Comparison of ENCODE assay signal across 12 cellular contexts in the genomic region with DNA sequence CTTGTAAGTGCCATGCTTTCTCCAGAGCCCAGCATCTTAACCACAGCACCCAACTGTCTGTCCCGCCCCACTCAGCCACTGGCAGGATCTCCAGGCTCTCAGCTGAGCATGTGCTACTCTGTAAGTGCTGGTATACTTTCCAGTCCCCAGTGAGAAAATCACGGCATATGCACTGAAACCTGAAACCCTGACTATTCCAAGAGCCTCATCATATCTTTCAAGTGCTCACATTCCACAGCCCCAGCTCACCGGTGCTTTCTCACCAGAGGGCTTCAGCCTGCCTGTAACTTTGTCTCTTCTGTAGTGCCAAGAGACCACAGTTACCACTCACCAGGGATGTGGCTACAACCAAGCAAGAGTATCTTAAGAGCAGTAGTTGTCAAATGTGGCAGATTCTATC. TPM values are rescaled to one million over a fixed set of nuclear protein-coding genes. Genes with fewer than 3 reads are reported as not detected.
DNase-seq lines count a peak whose midpoint lies in the region; ATAC-seq, FAIRE-seq and TF ChIP-seq lines count a peak whose summit lies in the region.
"Had no signal": no experiment of that assay in that cellular context is flagged by ENCODE, and none has a peak within 500 bp of the region (broad histone marks: within the 10 kb centered on the region; RNA-seq: fewer than 3 reads in every experiment).

No MANE protein-coding gene starts in this region.

- peak overlapping the region; percentile 87 for H3K27ac ChIP-seq in ACC112 (ENCODE audit: low read depth, low read length)
- no peak overlapping the region for H3K27ac ChIP-seq in HCT116 (ENCODE audit: low read depth, low read length)
- H3K27ac ChIP-seq in SK-N-SH (ENCODE audit: low read depth in 2 of 2, low read length in 1 of 2), result peak overlapping the region; percentile 64 to 89; a peak in 3 of 4 replicates
- no peak overlapping the region for H3K27ac ChIP-seq in CD4-positive, alpha-beta memory T cell (ENCODE audit: low read depth, low read length)
- H3K27ac ChIP-seq: Peyer's patch had no signal

- H3K4me3 Mint-ChIP-seq in CD4-positive, alpha-beta memory T cell, result no peak overlapping the region

- H3K27me3 ChIP-seq in ACC112 (ENCODE audit: insufficient read depth, low read length) (no peaks in the 10 kb centered on the region), HCT116 (ENCODE audit: insufficient read depth, low read length) (no peaks in the 10 kb centered on the region), SK-N-SH (ENCODE audit: insufficient read depth) (no peaks in the 10 kb centered on the region)
- H3K27me3 ChIP-seq in CD4-positive, alpha-beta memory T cell (ENCODE audit: insufficient read depth, low read length), result no peaks in the 10 kb centered on the region
- H3K27me3 ChIP-seq: Peyer's patch had no signal

- no peak for DNase-seq in HCT116 (ENCODE audit: low read depth, low spot score)
- no peak for DNase-seq in SK-N-SH
- peak; percentile 27 for DNase-seq in iPS-NIHi7 (ENCODE audit: extremely low spot score)
- no peak for DNase-seq in OCI-M2 (lab: John Stamatoyannopoulos, UW; ENCODE audit: unreplicated experiment)
- no peak for DNase-seq in frontal cortex (ENCODE audit: low spot score in 2 of 2)
- DNase-seq in CD4-positive, alpha-beta memory T cell, result no peak
- DNase-seq: dermis blood vessel endothelial cell, DND-41, Peyer's patch had no signal

- peaks cover 0 to 4% (median 0%) of the 10 kb centered on the region in 8 donors for H3K9me3 Mint-ChIP-seq in CD4-positive, alpha-beta memory T cell

- H3K9ac ChIP-seq in HCT116 (ENCODE audit: low read length) (no peak overlapping the region), SK-N-SH (peak overlapping the region; percentile 48)

- H4K20me1 ChIP-seq in HCT116 (ENCODE audit: insufficient read depth) (no peaks in the 10 kb centered on the region), SK-N-SH (ENCODE audit: insufficient read depth) (no peaks in the 10 kb centered on the region)

- H3K79me2 ChIP-seq in ACC112 (ENCODE audit: control insufficient read depth, insufficient read depth, low read length, unreplicated experiment), result no peaks in the 10 kb centered on the region
- no peaks in the 10 kb centered on the region for H3K79me2 ChIP-seq in HCT116 (ENCODE audit: insufficient read depth, low read length)
- no peaks in the 10 kb centered on the region for H3K79me2 ChIP-seq in SK-N-SH (ENCODE audit: insufficient read depth)

- H3K4me3 ChIP-seq in ACC112 (ENCODE audit: low read depth, low read length) (no peak overlapping the region), HCT116 (replicated peaks in 1 of 2; ENCODE audit: low read depth in 1 of 2, low read length in 2 of 2) (no peak overlapping the region), SK-N-SH (ENCODE audit: low read depth in 2 of 2, low read length in 1 of 2) (no peak overlapping the region)
- H3K4me3 ChIP-seq in CD4-positive, alpha-beta memory T cell (ENCODE audit: low read length in 2 of 2), result no peak overlapping the region
- H3K4me3 ChIP-seq: Peyer's patch had no signal

- intact Hi-C loops in HCT116 (cut with micrococcal nuclease), result no loop called here
- intact Hi-C loops in CD4-positive, alpha-beta memory T cell (cut with micrococcal nuclease), result no loop called here

- POLR2A ChIA-PET in HCT116 (lab: Charles Lee), result no interaction called here
- POLR2A ChIA-PET in SK-N-SH (lab: Yijun Ruan, JAX), result no interaction called here
- POLR2A ChIA-PET in CD4-positive, alpha-beta memory T cell (lab: Charles Lee; ENCODE audit: partially characterized antibody), result no interaction called here

- no peak for FAIRE-seq in frontal cortex (lab: Jason Lieb, UNC)

- 14% methylated on average over 3 of the region's 3 CpGs for WGBS in SK-N-SH (ENCODE audit: low lambda C conversion rate)

- H3K4me2 ChIP-seq in HCT116 (ENCODE audit: low read length) (peak overlapping the region; percentile 26; the same call in 1 of the 2 replicates), SK-N-SH (peak overlapping the region; percentile 46)

- H3K9me2 ChIP-seq in HCT116 (ENCODE audit: insufficient read depth) (no peaks in the 10 kb centered on the region), SK-N-SH (no peaks in the 10 kb centered on the region)

- no peaks in the 10 kb centered on the region for H3K36me3 Mint-ChIP-seq in CD4-positive, alpha-beta memory T cell

- no peaks in the 10 kb centered on the region for H3K4me1 Mint-ChIP-seq in CD4-positive, alpha-beta memory T cell

- H3F3A ChIP-seq in SK-N-SH (replicated peaks; ENCODE audit: insufficient read depth), result peaks cover 33% of the 10 kb centered on the region

- ATAC-seq in HCT116, result peak; percentile 79
- no peak for ATAC-seq in HG03135 (IDR thresholded peaks at IDR 0.05; ENCODE audit: unreplicated experiment)

- H3K9me3 ChIP-seq in HCT116 (ENCODE audit: control insufficient read depth in 1 of 2, insufficient read depth in 1 of 2, low read depth in 1 of 2, low read length in 2 of 2) (no peaks in the 10 kb centered on the region), SK-N-SH (no peaks in the 10 kb centered on the region)
- no peaks in the 10 kb centered on the region for H3K9me3 ChIP-seq in CD4-positive, alpha-beta memory T cell (ENCODE audit: control insufficient read depth in 1 of 2, low read length in 2 of 2)
- H3K9me3 ChIP-seq: Peyer's patch had no signal

- TF ChIP-seq POLR2A in HCT116 (IDR thresholded peaks at IDR 0.05; ENCODE audit: borderline replicate concordance, extremely low read depth, insufficient read depth, insufficient read length), result no peak

- no TSS peak for BruUV-seq in HCT116 (replicated peaks; lab: Mats Ljungman, UMichigan)

- TF ChIP-seq EP300 in SK-N-SH (IDR thresholded peaks at IDR 0.05; ENCODE audit: borderline replicate concordance in 1 of 2, low read depth in 1 of 2, low read length in 1 of 2), result peak in 1 of 2 experiments; percentile 79; a peak in 2 of 4 replicates

- RAD21 ChIA-PET in HCT116 (lab: Charles Lee; ENCODE audit: low non-redundant PET in 1 of 2, low total read pairs in 2 of 2, uncharacterized antibody in 2 of 2, unreplicated experiment in 2 of 2), result no interaction called here

- no peak for TF ChIP-seq CTCF in HCT116 (IDR thresholded peaks at IDR 0.05 in 2 of 3, conservative IDR thresholded peaks at IDR 0.05 in 1 of 3; ENCODE audit: borderline replicate concordance in 1 of 3, insufficient read depth in 1 of 3, low read depth in 2 of 3, low read length in 2 of 3)
- TF ChIP-seq CTCF in SK-N-SH (IDR thresholded peaks at IDR 0.05), result no peak

- H2AFZ ChIP-seq in ACC112 (ENCODE audit: low read length, unreplicated experiment) (peak overlapping the region; percentile 31), HCT116 (ENCODE audit: low read depth, low read length, poor library complexity, severe bottlenecking) (no peak overlapping the region), SK-N-SH (ENCODE audit: low read depth) (0 out of 2 replicates have a peak overlapping the region, but pooled peaks have one; percentile 14)

- H3K4me1 ChIP-seq in ACC112 (ENCODE audit: control insufficient read depth, insufficient read depth, low read length, unreplicated experiment) (peaks cover 45% of the 10 kb centered on the region), HCT116 (ENCODE audit: control insufficient read depth in 1 of 2, insufficient read depth in 2 of 2, low read length in 2 of 2) (peaks cover 9 to 11% of the 10 kb centered on the region in 2 experiments; a peak in 3 of 4 replicates), SK-N-SH (ENCODE audit: control insufficient read depth in 1 of 2, insufficient read depth in 2 of 2, low read depth in 1 of 2, low read length in 1 of 2) (peaks cover 4 to 45% of the 10 kb centered on the region in 2 experiments)
- H3K4me1 ChIP-seq in CD4-positive, alpha-beta memory T cell (ENCODE audit: insufficient read depth, low read length), result no peaks in the 10 kb centered on the region
- H3K4me1 ChIP-seq: Peyer's patch had no signal

- H3K27me3 Mint-ChIP-seq in CD4-positive, alpha-beta memory T cell, result peaks cover 11 to 38% of the 10 kb centered on the region in 2 donors

- TF ChIP-seq RAD21 in HCT116 (IDR thresholded peaks at IDR 0.05; ENCODE audit: low read depth) (no peak), SK-N-SH (IDR thresholded peaks at IDR 0.05; ENCODE audit: low read length) (no peak)

- CTCF ChIA-PET in HCT116 (lab: Charles Lee), result no interaction called here
- CTCF ChIA-PET in SK-N-SH (lab: Yijun Ruan, JAX), result no interaction called here
- CTCF ChIA-PET in CD4-positive, alpha-beta memory T cell (lab: Charles Lee; ENCODE audit: partially characterized antibody), result interaction anchor here (1.2 kb wide), 1 partner anchor 14 kb away, joined by 3 read pairs; no protein-coding TSS in a partner anchor

- H3K36me3 ChIP-seq in ACC112 (ENCODE audit: insufficient read depth, low read length) (no peaks in the 10 kb centered on the region), HCT116 (ENCODE audit: control insufficient read depth in 1 of 2, insufficient read depth in 2 of 2, low read length in 2 of 2) (no peaks in the 10 kb centered on the region), SK-N-SH (replicated peaks in 1 of 2; ENCODE audit: control insufficient read depth in 1 of 2, insufficient read depth in 2 of 2, low read length in 1 of 2) (no peaks in the 10 kb centered on the region)
- H3K36me3 ChIP-seq in CD4-positive, alpha-beta memory T cell (ENCODE audit: insufficient read depth, low read length), result no peaks in the 10 kb centered on the region
- H3K36me3 ChIP-seq: Peyer's patch had no signal

- H3K27ac Mint-ChIP-seq in CD4-positive, alpha-beta memory T cell, result no peak overlapping the region

TF ChIP-seq in HCT116, 20 proteins besides CTCF, POLR2A, EP300 and RAD21 (continues in another document):
- TF ChIP-seq EZH2 (IDR thresholded peaks at IDR 0.05), result no peak
- no peak for TF ChIP-seq ELF1 (IDR thresholded peaks at IDR 0.05; ENCODE audit: borderline replicate concordance, low read depth)
- no peak for TF ChIP-seq SRF (IDR thresholded peaks at IDR 0.05; ENCODE audit: low read depth)
- TF ChIP-seq, protein P1, sequence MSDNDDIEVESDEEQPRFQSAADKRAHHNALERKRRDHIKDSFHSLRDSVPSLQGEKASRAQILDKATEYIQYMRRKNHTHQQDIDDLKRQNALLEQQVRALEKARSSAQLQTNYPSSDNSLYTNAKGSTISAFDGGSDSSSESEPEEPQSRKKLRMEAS (IDR thresholded peaks at IDR 0.05), result no peak
- no peak for TF ChIP-seq CBX3 (IDR thresholded peaks at IDR 0.05; ENCODE audit: low read depth)

TF ChIP-seq in SK-N-SH, 30 proteins besides CTCF, POLR2A, EP300 and RAD21 (continues in another document):
- peak; percentile 7; the same call in 1 of the 2 replicates for TF ChIP-seq ELF1 (IDR thresholded peaks at IDR 0.05)
- TF ChIP-seq RXRA (IDR thresholded peaks at IDR 0.05; ENCODE audit: borderline replicate concordance, low read depth), result peak; percentile 51; the same call in 1 of the 2 replicates
- TF ChIP-seq TAF1 (IDR thresholded peaks at IDR 0.05; ENCODE audit: borderline replicate concordance, low read depth, low read length), result peak; percentile 33; the same call in 1 of the 2 replicates
- TF ChIP-seq MEF2A (IDR thresholded peaks at IDR 0.05; ENCODE audit: borderline replicate concordance, low read depth), result peak; percentile 43; the same call in 1 of the 2 replicates

RNA-seq across cellular contexts. Expression of a gene that starts 24.4 kb away (rescaled TPM):
- total RNA-seq in HCT116 (2021; ENCODE audit: unreplicated experiment) (not detected), frontal cortex (2.0 TPM)
- polyA plus RNA-seq in HCT116 (2012), result not detected in 2 replicates
- polyA plus RNA-seq in SK-N-SH (2012; rRNA removed), result 0.31 and 0.42 TPM in 2 replicates
- 0.21 and 0.30 TPM in 2 replicates for polyA plus RNA-seq in SK-N-SH (2012; cell fraction: cytosol; rRNA removed)
- polyA plus RNA-seq in SK-N-SH (2012; cell fraction: nucleus; rRNA removed), result 1.2 and 1.6 TPM in 2 replicates
- not detected for total RNA-seq in CD4-positive, alpha-beta memory T cell
- polyA plus RNA-seq in CD4-positive, alpha-beta memory T cell, result not detected
- total RNA-seq: activated CD8-positive, alpha-beta memory T cell treated with anti-CD3 and anti-CD28 coated beads for 36 hours had no signal

Comparison
In these comparisons a context has a peak if more than half of its experiments do, and no peak if none do; other contexts are left out.
1. H3K27ac ChIP-seq: peak in ACC112 (single experiment) and SK-N-SH (2 of 2); none in HCT116 (single experiment) and CD4-positive, alpha-beta memory T cell (single experiment).